ENCODE assay signal across 11 cellular contexts in the genomic region with DNA sequence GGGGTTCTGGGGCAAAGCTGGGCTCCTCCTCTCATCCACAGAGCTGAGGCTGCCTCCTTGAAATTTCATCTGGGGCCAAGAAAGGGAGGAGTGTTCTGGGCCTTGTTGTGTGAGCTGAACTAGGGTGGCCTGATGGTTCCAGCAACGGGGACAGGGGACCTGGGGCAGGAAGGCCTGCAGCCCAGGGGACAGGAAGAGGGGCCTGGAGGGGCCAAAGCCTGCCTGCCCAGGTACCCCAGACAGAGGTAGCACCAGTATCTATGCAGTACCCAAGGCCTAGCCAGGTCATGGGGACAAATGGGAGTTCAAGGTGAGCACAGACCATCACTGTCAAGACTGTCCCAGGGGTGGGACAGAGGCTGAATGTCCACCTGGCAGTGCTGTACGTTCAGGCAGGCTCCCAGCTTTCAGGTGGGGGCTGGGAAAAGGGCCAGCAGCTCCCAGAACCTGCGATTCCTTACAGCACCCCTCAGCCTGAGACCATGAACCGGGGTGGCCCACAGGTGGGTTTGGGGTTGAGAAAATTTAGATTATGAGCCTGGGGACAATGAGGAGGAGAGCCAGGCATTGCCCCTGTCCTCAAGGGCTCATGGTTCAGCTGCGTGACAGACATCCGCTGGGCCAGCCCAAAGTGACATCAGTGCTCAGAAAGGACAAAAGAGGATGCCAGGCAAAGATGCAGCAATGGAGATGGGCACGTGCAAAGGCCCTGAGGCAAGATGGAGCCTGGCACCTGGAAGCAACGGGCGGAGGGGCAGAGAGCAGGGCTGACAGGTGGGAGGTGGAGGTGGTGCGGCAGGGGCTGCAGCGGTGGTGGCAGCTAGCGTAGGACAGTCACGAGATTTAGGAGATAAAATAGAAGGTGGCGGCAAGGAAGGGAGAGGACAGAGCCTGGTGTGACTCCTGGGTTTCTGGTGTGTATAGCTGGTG. TPM values are rescaled to one million over a fixed set of nuclear protein-coding genes. Genes with fewer than 3 reads are reported as not detected.
DNase-seq lines count a peak whose midpoint lies in the region; ATAC-seq and TF ChIP-seq lines count a peak whose summit lies in the region.
"Had no signal": no experiment of that assay in that cellular context is flagged by ENCODE, and none has a peak within 500 bp of the region (broad histone marks: within the 10 kb centered on the region; RNA-seq: fewer than 3 reads in every experiment).

No MANE protein-coding gene starts in this region.

- no peaks in the 10 kb centered on the region for H3K9me2 ChIP-seq in MM.1S (replicated peaks; ENCODE audit: insufficient read depth, low read length)

- no peak for ATAC-seq in GM18858 (IDR thresholded peaks at IDR 0.05; ENCODE audit: unreplicated experiment)

- H3K4me3 Mint-ChIP-seq in activated CD4-positive, alpha-beta T cell treated with anti-CD3 and anti-CD28 coated beads, Interleukin-2, amount 10 ng/mL, durations not matched to agents 7 days and 5 days = peak overlapping the region; percentile 54

- peaks cover 66% of the 10 kb centered on the region for H3K4me1 Mint-ChIP-seq in activated CD4-positive, alpha-beta T cell treated with anti-CD3 and anti-CD28 coated beads, Interleukin-2, amount 10 ng/mL, durations not matched to agents 7 days and 5 days

- no peaks in the 10 kb centered on the region for H3K36me3 ChIP-seq in MM.1S (replicated peaks; ENCODE audit: insufficient read depth, low read length)
- no peaks in the 10 kb centered on the region for H3K36me3 ChIP-seq in skeletal muscle satellite cell (ENCODE audit: insufficient read depth, low read length)
- H3K36me3 ChIP-seq: thyroid gland had no signal

- peak overlapping the region; percentile 45; the same call in 1 of the 2 replicates for H3K4me2 ChIP-seq in MM.1S (ENCODE audit: low read depth, low read length)
- H3K4me2 ChIP-seq in skeletal muscle satellite cell (ENCODE audit: low read length) = no peak overlapping the region

- no peak for TF ChIP-seq CTCF in MM.1S (IDR thresholded peaks at IDR 0.05; ENCODE audit: low read length)

- no peak for DNase-seq in activated CD4-positive, alpha-beta T cell treated with anti-CD3 and anti-CD28 coated beads, Interleukin-2, amount 10 ng/mL, durations not matched to agents 7 days and 5 days
- DNase-seq in activated CD4-positive, alpha-beta T cell treated with anti-CD3 and anti-CD28 coated beads, Interleukin-2, amount 50 U/mL, for 1 hour = no peak
- DNase-seq in MM.1S = no peak
- peak; percentile 33 for DNase-seq in ecto neural progenitor cell (ENCODE audit: low spot score)
- DNase-seq in cerebellum (ENCODE audit: low spot score) = no peak
- no peak for DNase-seq in foreskin melanocyte
- DNase-seq: DMS79, thyroid gland had no signal

- CTCF ChIA-PET in activated CD4-positive, alpha-beta T cell treated with anti-CD3 and anti-CD28 coated beads, Interleukin-2, amount 10 ng/mL, durations not matched to agents 7 days and 5 days (lab: Charles Lee) = interaction anchor here (0.6 to 3.1 kb wide), 11 partner anchors 8 to 99 kb away, joined by 3 to 16 read pairs (median 4); a partner anchor contains a TSS

- H3K79me2 ChIP-seq in MM.1S (ENCODE audit: low read length) = no peaks in the 10 kb centered on the region

- H2AFZ ChIP-seq in MM.1S (ENCODE audit: low read length) = peak overlapping the region; percentile 74

- peaks cover 25% of the 10 kb centered on the region for H3K4me1 ChIP-seq in MM.1S (ENCODE audit: low read length)
- H3K4me1 ChIP-seq in skeletal muscle satellite cell (ENCODE audit: control insufficient read depth, insufficient read depth, low read length) = peaks cover 13% of the 10 kb centered on the region

- H3K9ac ChIP-seq in MM.1S (ENCODE audit: low read length) = peak overlapping the region; percentile 36; the same call in 1 of the 2 replicates
- peak overlapping the region; percentile 11 for H3K9ac ChIP-seq in skeletal muscle satellite cell (ENCODE audit: low read depth, low read length)

- H3K27ac ChIP-seq in MM.1S (ENCODE audit: low read length) = peak overlapping the region; percentile 56; the same call in 1 of the 2 replicates
- H3K27ac ChIP-seq: thyroid gland had no signal

- H3K27me3 Mint-ChIP-seq in activated CD4-positive, alpha-beta T cell treated with anti-CD3 and anti-CD28 coated beads, Interleukin-2, amount 10 ng/mL, durations not matched to agents 7 days and 5 days = no peaks in the 10 kb centered on the region

- no peaks in the 10 kb centered on the region for H3K9me3 Mint-ChIP-seq in activated CD4-positive, alpha-beta T cell treated with anti-CD3 and anti-CD28 coated beads, Interleukin-2, amount 10 ng/mL, durations not matched to agents 7 days and 5 days

- no peaks in the 10 kb centered on the region for H4K20me1 ChIP-seq in MM.1S (ENCODE audit: insufficient read depth, low read length)

- H3K27ac Mint-ChIP-seq in activated CD4-positive, alpha-beta T cell treated with anti-CD3 and anti-CD28 coated beads, Interleukin-2, amount 10 ng/mL, durations not matched to agents 7 days and 5 days = peak overlapping the region; percentile 98

- H3K4me3 ChIP-seq in MM.1S (ENCODE audit: low read length) (no peak overlapping the region), skeletal muscle satellite cell (ENCODE audit: low read length) (no peak overlapping the region)
- H3K4me3 ChIP-seq: thyroid gland had no signal

- POLR2A ChIA-PET in activated CD4-positive, alpha-beta T cell treated with anti-CD3 and anti-CD28 coated beads, Interleukin-2, amount 10 ng/mL, durations not matched to agents 7 days and 5 days (lab: Charles Lee) = interaction anchor here (0.6 to 0.7 kb wide), 2 partner anchors 47 to 157 kb away, joined by 3 read pairs; no protein-coding TSS in a partner anchor

- H3K9me3 ChIP-seq in MM.1S (replicated peaks; ENCODE audit: insufficient read depth, low read length) = no peaks in the 10 kb centered on the region
- H3K9me3 ChIP-seq in skeletal muscle satellite cell (replicated peaks; ENCODE audit: low read length) = no peaks in the 10 kb centered on the region
- H3K9me3 ChIP-seq: thyroid gland had no signal

- 0 out of 2 replicates have a peak, but pooled peaks cover 6% of the 10 kb centered on the region for H3F3A ChIP-seq in MM.1S (ENCODE audit: insufficient read depth, low read length)

- H3K27me3 ChIP-seq in MM.1S (replicated peaks; ENCODE audit: insufficient read depth, low read length) (no peaks in the 10 kb centered on the region), skeletal muscle satellite cell (ENCODE audit: control insufficient read depth, insufficient read depth, low read length) (no peaks in the 10 kb centered on the region)
- H3K27me3 ChIP-seq: thyroid gland had no signal

- peaks cover 62% of the 10 kb centered on the region for H3K36me3 Mint-ChIP-seq in activated CD4-positive, alpha-beta T cell treated with anti-CD3 and anti-CD28 coated beads, Interleukin-2, amount 10 ng/mL, durations not matched to agents 7 days and 5 days (ENCODE audit: low read depth)

RNA-seq across cellular contexts. Expression of a gene that starts 28.0 kb away (rescaled TPM):
- total RNA-seq in activated CD4-positive, alpha-beta T cell treated with anti-CD3 and anti-CD28 coated beads, Interleukin-2, amount 10 ng/mL, durations not matched to agents 7 days and 5 days = 100 to 1,000 TPM; 135 to 176 TPM
- total RNA-seq in skeletal muscle satellite cell (2012; rRNA removed) = under 0.01 and 0.22 TPM in 2 replicates
- 0.27 TPM for total RNA-seq in cerebellum
- total RNA-seq: epithelial cell of proximal tubule had no signal

RNA-seq across cellular contexts. Expression of a gene that starts 48.0 kb away (rescaled TPM):
- total RNA-seq in activated CD4-positive, alpha-beta T cell treated with anti-CD3 and anti-CD28 coated beads, Interleukin-2, amount 10 ng/mL, durations not matched to agents 7 days and 5 days = 10 to 100 TPM; 14.5 to 16.7 TPM
- 129 and 138 TPM in 2 replicates for total RNA-seq in skeletal muscle satellite cell (2012; rRNA removed)
- total RNA-seq in cerebellum = 261 TPM

Comparison
In these comparisons a context has a peak if more than half of its experiments do, and no peak if none do; other contexts are left out.
1. RNA of a gene that starts 28.0 kb away (total RNA-seq): 135 to 176 TPM in activated CD4-positive, alpha-beta T cell treated with anti-CD3 and anti-CD28 coated beads, Interleukin-2, amount 10 ng/mL, durations not matched to agents 7 days and 5 days; 0.27 TPM in cerebellum (single experiment); every median in the first group is over 100 times any median in the second.
2. RNA of a gene that starts 48.0 kb away (total RNA-seq): 261 TPM in cerebellum (single experiment); 14.5 to 16.7 TPM in activated CD4-positive, alpha-beta T cell treated with anti-CD3 and anti-CD28 coated beads, Interleukin-2, amount 10 ng/mL, durations not matched to agents 7 days and 5 days; every median in the first group is over 10 times any median in the second.